ENCODE assay signal across 23 cellular contexts in the genomic region with DNA sequence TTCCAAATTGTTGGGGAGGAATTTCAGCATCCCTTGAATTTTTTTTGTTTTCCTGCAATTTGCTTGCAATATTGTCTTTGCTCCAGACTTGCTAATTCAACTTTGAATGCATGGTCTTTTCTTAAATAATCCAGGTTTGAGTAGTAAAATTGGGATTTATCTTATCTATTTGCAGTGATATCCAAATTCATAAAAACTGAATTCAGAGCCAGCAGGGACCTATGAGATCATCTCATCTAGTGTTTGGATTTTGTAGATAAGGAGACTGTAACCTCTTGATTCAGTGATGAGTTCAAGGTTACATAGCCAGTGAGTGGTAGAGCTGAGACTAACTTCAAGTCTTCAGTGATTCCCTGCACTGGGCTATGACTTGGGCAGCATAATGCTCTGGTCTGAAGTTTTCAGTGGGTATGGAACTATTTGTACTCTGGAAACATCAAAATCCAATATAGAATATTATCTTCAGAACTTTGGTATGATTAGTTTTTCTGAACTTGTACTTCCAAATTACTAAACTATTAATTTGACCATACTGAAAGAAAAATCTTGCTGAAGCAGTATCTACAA.
"Had no signal": no experiment of that assay in that cellular context is flagged by ENCODE, and none has a peak within 500 bp of the region (broad histone marks: within the 10 kb centered on the region; RNA-seq: fewer than 3 reads in every experiment).

No MANE protein-coding gene starts in this region.

- H3K9ac ChIP-seq: neural progenitor cell had no signal

- H3K4me3 ChIP-seq: esophagus squamous epithelium, gastrocnemius medialis, left lung, lung, neural progenitor cell, prostate gland, right atrium auricular region, stomach, thyroid gland, vagina had no signal

- H3K27me3 ChIP-seq: esophagus squamous epithelium, gastrocnemius medialis, left lung, neural progenitor cell, right atrium auricular region, stomach, thyroid gland, vagina had no signal

- ATAC-seq: effector memory CD8-positive, alpha-beta T cell; gastrocnemius medialis; left cardiac atrium; naive thymus-derived CD4-positive, alpha-beta T cell; sciatic nerve; stimulated activated effector memory CD8-positive, alpha-beta T cell treated with anti-CD3 and anti-CD28 coated beads, Interleukin-12 subunit alpha, Interleukin-12 subunit beta, amount 100 ng/mL, for 72 hours had no signal

- H2AFZ ChIP-seq: neural progenitor cell had no signal

- H3K36me3 ChIP-seq: esophagus squamous epithelium, gastrocnemius medialis, left lung, neural progenitor cell, prostate gland, right atrium auricular region, stomach, thyroid gland, vagina had no signal

- DNase-seq: cortex of kidney; effector memory CD8-positive, alpha-beta T cell; erythroblast; esophagus squamous epithelium; foreskin fibroblast; gastrocnemius medialis; head of caudate nucleus; left cardiac atrium; left lung; naive thymus-derived CD4-positive, alpha-beta T cell; stimulated activated CD4-positive, alpha-beta T cell treated with anti-CD3 and anti-CD28 coated beads, Interleukin-2, amount 100 ng/mL, for 24 hours; stimulated activated CD4-positive, alpha-beta T cell treated with anti-CD3 and anti-CD28 coated beads, Interleukin-4, amount 100 ng/mL, for 24 hours; stimulated activated naive CD4-positive, alpha-beta T cell treated with Interleukin-2 at 50 U/mL for 16 hours; stomach; thyroid gland; trophoblast cell had no signal

- H3K27ac ChIP-seq: neural progenitor cell, prostate gland, right atrium auricular region, stomach, thyroid gland, vagina had no signal

- H3K4me2 ChIP-seq: neural progenitor cell had no signal

- H3K9me3 ChIP-seq: esophagus squamous epithelium, gastrocnemius medialis, left lung, prostate gland, right atrium auricular region, stomach, thyroid gland, vagina had no signal
